ENCODE assay signal across 29 cellular contexts in the genomic region with DNA sequence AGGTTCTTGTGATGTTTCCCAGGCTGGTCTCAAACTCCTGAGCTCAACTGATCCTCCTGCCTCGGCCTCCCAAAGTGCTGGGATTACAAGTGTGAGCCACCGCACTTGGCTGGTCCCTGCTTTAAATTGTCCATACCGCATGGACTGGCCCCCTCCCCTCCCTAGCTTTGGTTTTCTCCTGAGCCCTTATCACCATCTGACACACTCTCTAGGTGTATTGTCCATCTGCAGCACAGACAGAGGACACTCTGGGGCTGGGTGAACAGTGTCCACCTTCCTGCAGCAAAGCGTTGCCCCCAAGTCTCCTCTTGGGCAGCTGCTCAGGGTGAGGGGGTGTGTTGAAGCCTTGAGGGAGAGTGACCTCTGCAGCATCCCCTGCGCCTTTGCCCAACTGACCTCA. TPM values are rescaled to one million over a fixed set of nuclear protein-coding genes. Genes with fewer than 3 reads are reported as not detected.
"Had no signal": no experiment of that assay in that cellular context is flagged by ENCODE, and none has a peak within 500 bp of the region (broad histone marks: within the 10 kb centered on the region; RNA-seq: fewer than 3 reads in every experiment).

No MANE protein-coding gene starts in this region.

- H3K27ac Mint-ChIP-seq: activated B cell treated with CpG ODN at 0.5 μM for 24 hours; activated CD8-positive, alpha-beta T cell treated with anti-CD3 and anti-CD28 coated beads for 36 hours; activated naive CD8-positive, alpha-beta T cell; activated T-helper 17 cell treated with anti-CD3 and anti-CD28 coated beads, Interleukin-2, amount 50 U/mL, for 72 hours; T-helper 1 cell treated with Interleukin-12 subunit alpha and Interleukin-12 subunit beta and Interleukin-4 antibody, amounts not matched to agents 30 μg/mL and 1 μg/mL, for 36 hours had no signal

- H3K4me3 Mint-ChIP-seq: activated B cell treated with CpG ODN at 0.5 μM for 24 hours; activated CD8-positive, alpha-beta T cell treated with anti-CD3 and anti-CD28 coated beads for 36 hours; activated naive CD8-positive, alpha-beta T cell; activated T-cell treated with anti-CD3 and anti-CD28 coated beads, Interleukin-2, amount 50 U/mL, for 4 hours; activated T-helper 17 cell treated with anti-CD3 and anti-CD28 coated beads, Interleukin-2, amount 50 U/mL, for 72 hours; T-helper 1 cell treated with Interleukin-12 subunit alpha and Interleukin-12 subunit beta and Interleukin-4 antibody, amounts not matched to agents 30 μg/mL and 1 μg/mL, for 36 hours had no signal

- H3K27ac ChIP-seq: esophagus squamous epithelium, gastroesophageal sphincter, WERI-Rb-1 had no signal

- H3K4me1 ChIP-seq: gastroesophageal sphincter had no signal

- H3K4me1 Mint-ChIP-seq: activated B cell treated with CpG ODN at 0.5 μM for 24 hours; activated T-helper 17 cell treated with anti-CD3 and anti-CD28 coated beads, Interleukin-2, amount 50 U/mL, for 72 hours had no signal

- H3K4me3 ChIP-seq: esophagus squamous epithelium, gastroesophageal sphincter had no signal

- DNase-seq: activated B cell treated with CpG ODN at 0.5 μM for 24 hours; activated CD4-positive, alpha-beta T cell treated with anti-CD3 and anti-CD28 coated beads for 48 hours; activated CD4-positive, alpha-beta T cell treated with anti-CD3 and anti-CD28 coated beads, Interleukin-2, amount 50 U/mL, for 1 hour; activated CD4-positive, alpha-beta T cell treated with anti-CD3 and anti-CD28 coated beads, Interleukin-2, amount 50 U/mL, for 48 hours; activated CD8-positive, alpha-beta memory T cell treated with anti-CD3 and anti-CD28 coated beads for 24 hours; activated CD8-positive, alpha-beta T cell treated with anti-CD3 and anti-CD28 coated beads for 36 hours; activated effector memory CD4-positive, alpha-beta T cell treated with Interleukin-2 at 50 U/mL for 16 hours; activated gamma-delta T cell treated with Interleukin-2 at 50 U/mL for 16 hours; activated naive CD4-positive, alpha-beta T cell treated with anti-CD3 and anti-CD28 coated beads, Interleukin-2, amount 50 U/mL, for 16 hours; activated naive CD4-positive, alpha-beta T cell treated with Interleukin-2 at 50 U/mL for 16 hours; activated T-cell treated with anti-CD3 and anti-CD28 coated beads, Interleukin-2, amount 50 U/mL, for 4 hours; amniotic stem cell; cortex of kidney; dermis blood vessel endothelial cell; effector CD8-positive, alpha-beta T cell; esophagus squamous epithelium; foreskin melanocyte; T-helper 9 cell; WERI-Rb-1 had no signal

- H3K9me3 ChIP-seq: esophagus squamous epithelium, gastroesophageal sphincter had no signal

- H3K9me3 Mint-ChIP-seq: activated B cell treated with CpG ODN at 0.5 μM for 24 hours; activated CD8-positive, alpha-beta T cell treated with anti-CD3 and anti-CD28 coated beads for 36 hours; activated T-cell treated with anti-CD3 and anti-CD28 coated beads, Interleukin-2, amount 50 U/mL, for 4 hours; activated T-helper 17 cell treated with anti-CD3 and anti-CD28 coated beads, Interleukin-2, amount 50 U/mL, for 72 hours; T-helper 1 cell treated with Interleukin-12 subunit alpha and Interleukin-12 subunit beta and Interleukin-4 antibody, amounts not matched to agents 30 μg/mL and 1 μg/mL, for 36 hours had no signal

- H3K36me3 ChIP-seq: esophagus squamous epithelium, gastroesophageal sphincter, WERI-Rb-1 had no signal

- H3K36me3 Mint-ChIP-seq: activated naive CD8-positive, alpha-beta T cell had no signal

- ATAC-seq: activated CD4-positive, CD25-positive, alpha-beta regulatory T cell treated with anti-CD3 and anti-CD28 coated beads, Interleukin-2, amount 50 U/mL, for 24 hours; activated CD8-positive, alpha-beta T cell treated with anti-CD3 and anti-CD28 coated beads for 36 hours; activated T-cell treated with anti-CD3 and anti-CD28 coated beads, Interleukin-2, amount 50 U/mL, for 4 hours; activated T-helper 17 cell treated with anti-CD3 and anti-CD28 coated beads, Interleukin-2, amount 50 U/mL, for 72 hours; gastroesophageal sphincter had no signal

RNA-seq across cellular contexts. Expression of gene DLK1, which starts 36.0 kb away (rescaled TPM):
- total RNA-seq: activated B cell treated with CpG ODN at 0.5 μM for 24 hours; activated CD8-positive, alpha-beta T cell treated with anti-CD3 and anti-CD28 coated beads for 36 hours; activated T-helper 17 cell treated with anti-CD3 and anti-CD28 coated beads, Interleukin-2, amount 50 U/mL, for 72 hours; dermis blood vessel endothelial cell; endothelial cell of umbilical vein; esophagus squamous epithelium; fibroblast of lung; fibroblast of villous mesenchyme; gastroesophageal sphincter; glomerular endothelial cell; T-helper 2 cell treated with Interferon-gamma antibody and Interleukin-4, amounts not matched to agents 100 ng/mL and 5 ng/mL, for 36 hours had no signal
- polyA plus RNA-seq: endothelial cell of umbilical vein, fibroblast of lung had no signal
